ENCODE assay signal across 9 cellular contexts in genomic region chr10:50538473-50539398, GRCh38.
DNase-seq lines count a peak whose midpoint lies in the region; ATAC-seq and TF ChIP-seq lines count a peak whose summit lies in the region.
"Had no signal": no experiment of that assay in that cellular context is flagged by ENCODE, and none has a peak within 500 bp of the region (broad histone marks: within the 10 kb centered on the region; RNA-seq: fewer than 3 reads in every experiment).

No MANE protein-coding gene starts in this region.

- H3K36me3 Mint-ChIP-seq in stimulated activated naive CD8-positive, alpha-beta T cell treated with anti-CD3 and anti-CD28 coated beads, Interleukin-15, Interleukin-2, amounts not matched to agents 100 ng/mL and 50 ng/mL, for 24 hours (ENCODE audit: low read depth) = peaks cover 3% of the 10 kb centered on the region

- no peaks in the 10 kb centered on the region for H3K27me3 ChIP-seq in foreskin keratinocyte
- H3K27me3 ChIP-seq in suprapubic skin = no peaks in the 10 kb centered on the region
- H3K27me3 ChIP-seq: brain microvascular endothelial cell had no signal

- TF ChIP-seq CTCF in foreskin keratinocyte (conservative IDR thresholded peaks at IDR 0.05) = no peak
- TF ChIP-seq CTCF in suprapubic skin (IDR thresholded peaks at IDR 0.05) = no peak

- H3K27ac ChIP-seq in foreskin keratinocyte (no peak overlapping the region), suprapubic skin (no peak overlapping the region)
- H3K27ac ChIP-seq: brain microvascular endothelial cell had no signal

- no peaks in the 10 kb centered on the region for H3K9me3 Mint-ChIP-seq in stimulated activated naive CD8-positive, alpha-beta T cell treated with anti-CD3 and anti-CD28 coated beads, Interleukin-15, Interleukin-2, amounts not matched to agents 100 ng/mL and 50 ng/mL, for 24 hours

- H3K4me3 ChIP-seq in suprapubic skin = no peak overlapping the region

- no peak for TF ChIP-seq EP300 in suprapubic skin (IDR thresholded peaks at IDR 0.05)

- H3K4me1 Mint-ChIP-seq in stimulated activated naive CD8-positive, alpha-beta T cell treated with anti-CD3 and anti-CD28 coated beads, Interleukin-15, Interleukin-2, amounts not matched to agents 100 ng/mL and 50 ng/mL, for 24 hours (ENCODE audit: low read depth) = peaks cover 96% of the 10 kb centered on the region

- H3K9me3 ChIP-seq in suprapubic skin = no peaks in the 10 kb centered on the region

- no peaks in the 10 kb centered on the region for H3K4me1 ChIP-seq in foreskin keratinocyte
- H3K4me1 ChIP-seq in suprapubic skin = peaks cover 33% of the 10 kb centered on the region

- H3K27ac Mint-ChIP-seq in stimulated activated naive CD8-positive, alpha-beta T cell treated with anti-CD3 and anti-CD28 coated beads, Interleukin-15, Interleukin-2, amounts not matched to agents 100 ng/mL and 50 ng/mL, for 24 hours = peak overlapping the region; percentile 76

- DNase-seq in activated effector memory CD4-positive, alpha-beta T cell treated with anti-CD3 and anti-CD28 coated beads, Interleukin-2, amount 50 U/mL, for 16 hours = peak; percentile 69
- no peak for DNase-seq in activated effector memory CD4-positive, alpha-beta T cell treated with Interleukin-2 at 50 U/mL for 16 hours
- DNase-seq in NCI-H226 (peak; percentile 90), foreskin keratinocyte (no peak), DMS79 treated with DMSO at 0.1 percent for 48 hours (lab: John Stamatoyannopoulos, UW) (no peak), suprapubic skin (ENCODE audit: low spot score in 2 of 2) (no peak), RPMI8226 (no peak)
- DNase-seq: brain microvascular endothelial cell had no signal

- TF ChIP-seq POLR2A in suprapubic skin (IDR thresholded peaks at IDR 0.05) = no peak

- H3K27me3 Mint-ChIP-seq in stimulated activated naive CD8-positive, alpha-beta T cell treated with anti-CD3 and anti-CD28 coated beads, Interleukin-15, Interleukin-2, amounts not matched to agents 100 ng/mL and 50 ng/mL, for 24 hours = no peaks in the 10 kb centered on the region

- H3K36me3 ChIP-seq in suprapubic skin = no peaks in the 10 kb centered on the region
- H3K36me3 ChIP-seq: brain microvascular endothelial cell had no signal

- 41% methylated on average over 7 of the region's 7 CpGs for WGBS in suprapubic skin

- peak; percentile 8 for ATAC-seq in foreskin keratinocyte

- H3K4me3 Mint-ChIP-seq in stimulated activated naive CD8-positive, alpha-beta T cell treated with anti-CD3 and anti-CD28 coated beads, Interleukin-15, Interleukin-2, amounts not matched to agents 100 ng/mL and 50 ng/mL, for 24 hours = peak overlapping the region; percentile 14

Comparison
In these comparisons a context has a peak if more than half of its experiments do, and no peak if none do; other contexts are left out.
1. DNase-seq: peak in activated effector memory CD4-positive, alpha-beta T cell treated with anti-CD3 and anti-CD28 coated beads, Interleukin-2, amount 50 U/mL, for 16 hours (single experiment) and NCI-H226 (single experiment); none in activated effector memory CD4-positive, alpha-beta T cell treated with Interleukin-2 at 50 U/mL for 16 hours (single experiment), foreskin keratinocyte (0 of 2), DMS79 treated with DMSO at 0.1 percent for 48 hours (single experiment), suprapubic skin (0 of 2) and RPMI8226 (single experiment).